Comparison of ENCODE assay signal across 7 cellular contexts in genomic region chr9:4679268-4680177, GRCh38. TPM values are rescaled to one million over a fixed set of nuclear protein-coding genes. Genes with fewer than 3 reads are reported as not detected.
DNase-seq lines count a peak whose midpoint lies in the region; ATAC-seq, FAIRE-seq and TF ChIP-seq lines count a peak whose summit lies in the region.

Gene CDC37L1, plus strand, starts transcription at chr9:4679569. Its CDS starts 199 bp downstream, at chr9:4679768.

- peak; percentile 98 for ATAC-seq in GM18498 (IDR thresholded peaks at IDR 0.05; ENCODE audit: unreplicated experiment)
- ATAC-seq in HG02938 (IDR thresholded peaks at IDR 0.05; ENCODE audit: unreplicated experiment): peak; percentile 95

- H3K9me3 Mint-ChIP-seq in astrocyte (ENCODE audit: unreplicated experiment): no peaks in the 10 kb centered on the region

- peak within 1 kb of the TSS; percentile 94 for H3K27ac ChIP-seq in astrocyte (ENCODE audit: low read depth, low read length)
- H3K27ac ChIP-seq in rectal smooth muscle tissue (ENCODE audit: low read depth, low read length): peak within 1 kb of the TSS; percentile 98

- peak within 1 kb of the TSS; percentile 94 for H2AFZ ChIP-seq in astrocyte (ENCODE audit: low read depth, low read length)

- H3K36me3 Mint-ChIP-seq in astrocyte (ENCODE audit: low read depth, unreplicated experiment): no peaks in the 10 kb centered on the region

- peak; percentile 38 for TF ChIP-seq CTCF in astrocyte (IDR thresholded peaks at IDR 0.05; ENCODE audit: insufficient read depth, low read depth, low read length)

- H3K4me1 ChIP-seq in astrocyte (ENCODE audit: insufficient read depth, low read length) (peaks cover 17% of the 10 kb centered on the region), rectal smooth muscle tissue (ENCODE audit: control insufficient read depth, insufficient read depth, low read length) (peaks cover 11% of the 10 kb centered on the region)

- DNase-seq in NCI-H187 (lab: John Stamatoyannopoulos, UW) (peak; percentile 81 to 82), astrocyte (ENCODE audit: low read depth) (peak; percentile 88), hepatic stellate cell (ENCODE audit: low spot score) (peak; percentile 87)

- no peak within 1 kb of the TSS for H3K27ac Mint-ChIP-seq in astrocyte (ENCODE audit: unreplicated experiment)

- peak within 1 kb of the TSS; percentile 100 for H3K4me2 ChIP-seq in astrocyte (ENCODE audit: low read length)

- H4K20me1 ChIP-seq in astrocyte (ENCODE audit: insufficient read depth, low read length): peaks cover 14% of the 10 kb centered on the region

- peaks cover 40% of the 10 kb centered on the region for H3K79me2 ChIP-seq in astrocyte (ENCODE audit: insufficient read depth, low read length)

- intact Hi-C loops in T-helper 2 cell treated with Interferon-gamma antibody and Interleukin-4, amounts not matched to agents 100 ng/mL and 5 ng/mL, for 36 hours (cut with micrococcal nuclease): loop anchor here (1.0 to 5.0 kb wide), 11 partner anchors 10 to 1835 kb away; partner anchors contain the start of genes AK3, JAK2, PDCD1LG2 and PLPP6

- H3K27me3 ChIP-seq in astrocyte (ENCODE audit: insufficient read depth, low read length) (no peaks in the 10 kb centered on the region), rectal smooth muscle tissue (ENCODE audit: control insufficient read depth, insufficient read depth, low read length) (no peaks in the 10 kb centered on the region)

- H3K36me3 ChIP-seq in astrocyte (ENCODE audit: insufficient read depth, low read length) (no peaks in the 10 kb centered on the region), rectal smooth muscle tissue (ENCODE audit: control insufficient read depth, insufficient read depth, low read length) (no peaks in the 10 kb centered on the region)

- H3K27me3 Mint-ChIP-seq in astrocyte (ENCODE audit: low read depth, unreplicated experiment): no peaks in the 10 kb centered on the region

- H3K4me3 ChIP-seq in astrocyte (ENCODE audit: insufficient read depth, low read depth, low read length) (peak within 1 kb of the TSS; percentile 89), rectal smooth muscle tissue (ENCODE audit: low read length) (peak within 1 kb of the TSS; percentile 99)

- H3K9ac ChIP-seq in astrocyte (ENCODE audit: low read length): peak within 1 kb of the TSS; percentile 97
- peak within 1 kb of the TSS; percentile 92 for H3K9ac ChIP-seq in rectal smooth muscle tissue (ENCODE audit: low read length)

- no peak for FAIRE-seq in astrocyte (lab: Jason Lieb, UNC)

- no peak within 1 kb of the TSS for H3K4me3 Mint-ChIP-seq in astrocyte (ENCODE audit: unreplicated experiment)

- no peaks in the 10 kb centered on the region for H3K9me3 ChIP-seq in astrocyte (ENCODE audit: insufficient read depth, low read depth, low read length)

- H3K4me1 Mint-ChIP-seq in astrocyte (ENCODE audit: low read depth, unreplicated experiment): peaks cover 2% of the 10 kb centered on the region

RNA-seq across cellular contexts. Expression of gene CDC37L1, which starts in this region (rescaled TPM):
- total RNA-seq in T-helper 2 cell treated with Interferon-gamma antibody and Interleukin-4, amounts not matched to agents 100 ng/mL and 5 ng/mL, for 36 hours: 10.3 and 10.8 TPM in 2 replicates
- 16.1 and 16.6 TPM in 2 replicates for total RNA-seq in astrocyte

Comparison
In these comparisons a context has a peak if more than half of its experiments do, and no peak if none do; other contexts are left out.
1. Peak in every context shown above with its lines: DNase-seq, ATAC-seq, H3K4me3 ChIP-seq and H3K27ac ChIP-seq.